Comparison of ENCODE assay signal across 1 cellular context in the genomic region with DNA sequence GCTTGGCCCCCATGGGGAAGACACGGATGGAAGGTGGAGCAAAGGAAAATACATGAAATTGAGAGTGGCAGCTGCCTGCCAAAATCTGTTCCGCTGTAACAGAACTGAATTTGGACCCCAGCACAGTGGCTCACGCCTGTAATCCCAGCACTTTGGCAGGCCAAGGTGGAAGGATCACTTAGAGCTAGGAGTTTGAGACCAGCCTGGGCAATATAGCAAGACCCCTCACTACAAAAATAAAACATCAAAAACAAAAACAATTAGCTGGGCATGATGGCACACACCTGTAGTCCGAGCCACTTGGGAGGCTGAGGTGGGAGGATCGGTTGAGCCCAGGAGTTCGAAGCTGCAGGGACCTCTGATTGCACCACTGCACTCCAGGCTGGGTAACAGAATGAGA.
TF ChIP-seq lines count a peak whose summit lies in the region.

No MANE protein-coding gene starts in this region.

TF ChIP-seq in HCT116, 20 proteins besides CTCF, POLR2A, EP300 and RAD21 (continued from another document):
- TF ChIP-seq, protein P1, sequence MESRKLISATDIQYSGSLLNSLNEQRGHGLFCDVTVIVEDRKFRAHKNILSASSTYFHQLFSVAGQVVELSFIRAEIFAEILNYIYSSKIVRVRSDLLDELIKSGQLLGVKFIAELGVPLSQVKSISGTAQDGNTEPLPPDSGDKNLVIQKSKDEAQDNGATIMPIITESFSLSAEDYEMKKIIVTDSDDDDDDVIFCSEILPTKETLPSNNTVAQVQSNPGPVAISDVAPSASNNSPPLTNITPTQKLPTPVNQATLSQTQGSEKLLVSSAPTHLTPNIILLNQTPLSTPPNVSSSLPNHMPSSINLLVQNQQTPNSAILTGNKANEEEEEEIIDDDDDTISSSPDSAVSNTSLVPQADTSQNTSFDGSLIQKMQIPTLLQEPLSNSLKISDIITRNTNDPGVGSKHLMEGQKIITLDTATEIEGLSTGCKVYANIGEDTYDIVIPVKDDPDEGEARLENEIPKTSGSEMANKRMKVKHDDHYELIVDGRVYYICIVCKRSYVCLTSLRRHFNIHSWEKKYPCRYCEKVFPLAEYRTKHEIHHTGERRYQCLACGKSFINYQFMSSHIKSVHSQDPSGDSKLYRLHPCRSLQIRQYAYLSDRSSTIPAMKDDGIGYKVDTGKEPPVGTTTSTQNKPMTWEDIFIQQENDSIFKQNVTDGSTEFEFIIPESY (IDR thresholded peaks at IDR 0.05; ENCODE audit: extremely low read depth, insufficient replicate concordance, low read length) = no peak
- TF ChIP-seq YY1 (IDR thresholded peaks at IDR 0.05; ENCODE audit: extremely low read depth, insufficient replicate concordance, low read depth, low read length) (no peak), SP1 (IDR thresholded peaks at IDR 0.05; ENCODE audit: low read depth) (no peak), EZH2 (IDR thresholded peaks at IDR 0.05) (no peak), EGR1 (IDR thresholded peaks at IDR 0.05; ENCODE audit: low read depth) (no peak), ZNF274 (IDR thresholded peaks at IDR 0.05; ENCODE audit: low read depth, low read length) (no peak), CBX3 (IDR thresholded peaks at IDR 0.05; ENCODE audit: low read depth) (no peak), REST (IDR thresholded peaks at IDR 0.05; ENCODE audit: low read depth) (no peak), EZH2phosphoT487 (IDR thresholded peaks at IDR 0.05; ENCODE audit: borderline replicate concordance) (no peak), MAX (IDR thresholded peaks at IDR 0.05) (no peak)
